In genomic region chr6:130269969-130270635, GRCh38 we compare ENCODE assay signal across 17 cellular contexts. TPM values are rescaled to one million over a fixed set of nuclear protein-coding genes. Genes with fewer than 3 reads are reported as not detected.
DNase-seq lines count a peak whose midpoint lies in the region; ATAC-seq and TF ChIP-seq lines count a peak whose summit lies in the region.
"Had no signal": no experiment of that assay in that cellular context is flagged by ENCODE, and none has a peak within 500 bp of the region (broad histone marks: within the 10 kb centered on the region; RNA-seq: fewer than 3 reads in every experiment).

No MANE protein-coding gene starts in this region.

- H3K9me3 ChIP-seq in mammary epithelial cell (replicated peaks; ENCODE audit: insufficient read depth, low read length), result peaks cover 4% of the 10 kb centered on the region
- H3K9me3 ChIP-seq in breast epithelium, result peaks cover 6 to 15% of the 10 kb centered on the region in 2 donors
- no peaks in the 10 kb centered on the region for H3K9me3 ChIP-seq in hepatocyte (ENCODE audit: low read depth)
- H3K9me3 ChIP-seq: SJSA1 had no signal

- H3K4me1 Mint-ChIP-seq in stimulated activated effector memory CD8-positive, alpha-beta T cell treated with anti-CD3 and anti-CD28 coated beads, Interleukin-12 subunit alpha, Interleukin-12 subunit beta, amount 100 ng/mL, for 72 hours, result peaks cover 21% of the 10 kb centered on the region
- H3K4me1 Mint-ChIP-seq in Calu3 (ENCODE audit: low read depth, unreplicated experiment), result no peaks in the 10 kb centered on the region
- H3K4me1 Mint-ChIP-seq: activated naive CD8-positive, alpha-beta T cell treated with anti-CD3 and anti-CD28 coated beads for 36 hours; GM23338 had no signal

- no peak overlapping the region for H3K4me3 ChIP-seq in mammary epithelial cell (replicated peaks in 1 of 3; ENCODE audit: insufficient read depth in 1 of 3, low read depth in 2 of 3, low read length in 3 of 3)
- no peak overlapping the region for H3K4me3 ChIP-seq in breast epithelium
- no peak overlapping the region for H3K4me3 ChIP-seq in hepatocyte
- H3K4me3 ChIP-seq: GM23338, lung, SJSA1, spleen had no signal

- dilution Hi-C loops in mammary epithelial cell (cut with HindIII; ENCODE audit: low sequenced_read_pairs), result no loop called here

- H3K27me3 Mint-ChIP-seq in Calu3 (ENCODE audit: unreplicated experiment), result no peaks in the 10 kb centered on the region
- H3K27me3 Mint-ChIP-seq: activated naive CD8-positive, alpha-beta T cell treated with anti-CD3 and anti-CD28 coated beads for 36 hours had no signal

- DNase-seq in mammary epithelial cell (peak; percentile 1), breast epithelium (ENCODE audit: low spot score in 2 of 2) (no peak), Calu3 (no peak), hepatocyte (ENCODE audit: low spot score) (no peak)
- no peak for DNase-seq in stimulated activated effector memory CD8-positive, alpha-beta T cell treated with anti-CD3 and anti-CD28 coated beads, Interleukin-12 subunit alpha, Interleukin-12 subunit beta, amount 100 ng/mL, for 72 hours (ENCODE audit: low spot score in 2 of 2)
- DNase-seq in activated naive CD4-positive, alpha-beta T cell (lab: John Stamatoyannopoulos, UW), result no peak
- DNase-seq: activated naive CD8-positive, alpha-beta T cell treated with anti-CD3 and anti-CD28 coated beads for 36 hours; cerebellar nuclear complex; NCI-H69; occipital lobe; spleen had no signal

- H3K4me1 ChIP-seq in mammary epithelial cell (ENCODE audit: insufficient read depth, low read length), result no peaks in the 10 kb centered on the region
- H3K4me1 ChIP-seq in breast epithelium, result no peaks in the 10 kb centered on the region
- H3K4me1 ChIP-seq in hepatocyte (ENCODE audit: insufficient read depth), result no peaks in the 10 kb centered on the region
- H3K4me1 ChIP-seq: SJSA1, spleen had no signal

- peak overlapping the region; percentile 1 for H3K27ac Mint-ChIP-seq in stimulated activated effector memory CD8-positive, alpha-beta T cell treated with anti-CD3 and anti-CD28 coated beads, Interleukin-12 subunit alpha, Interleukin-12 subunit beta, amount 100 ng/mL, for 72 hours
- no peak overlapping the region for H3K27ac Mint-ChIP-seq in Calu3 (ENCODE audit: unreplicated experiment)
- H3K27ac Mint-ChIP-seq: activated naive CD8-positive, alpha-beta T cell treated with anti-CD3 and anti-CD28 coated beads for 36 hours; GM23338 had no signal

- H3K9me3 Mint-ChIP-seq in stimulated activated effector memory CD8-positive, alpha-beta T cell treated with anti-CD3 and anti-CD28 coated beads, Interleukin-12 subunit alpha, Interleukin-12 subunit beta, amount 100 ng/mL, for 72 hours, result peaks cover 11% of the 10 kb centered on the region
- peaks cover 3% of the 10 kb centered on the region for H3K9me3 Mint-ChIP-seq in Calu3 (ENCODE audit: low read depth, unreplicated experiment)

- BruUV-seq in mammary epithelial cell (replicated peaks; lab: Mats Ljungman, UMichigan), result no TSS peak
- BruUV-seq in Calu3 (replicated peaks; lab: Mats Ljungman, UMichigan), result no TSS peak

- H3K4me3 Mint-ChIP-seq in stimulated activated effector memory CD8-positive, alpha-beta T cell treated with anti-CD3 and anti-CD28 coated beads, Interleukin-12 subunit alpha, Interleukin-12 subunit beta, amount 100 ng/mL, for 72 hours, result no peak overlapping the region
- no peak overlapping the region for H3K4me3 Mint-ChIP-seq in Calu3 (ENCODE audit: low read depth, unreplicated experiment)
- H3K4me3 Mint-ChIP-seq: activated naive CD8-positive, alpha-beta T cell treated with anti-CD3 and anti-CD28 coated beads for 36 hours; GM23338 had no signal

- no peaks in the 10 kb centered on the region for H3K36me3 Mint-ChIP-seq in stimulated activated effector memory CD8-positive, alpha-beta T cell treated with anti-CD3 and anti-CD28 coated beads, Interleukin-12 subunit alpha, Interleukin-12 subunit beta, amount 100 ng/mL, for 72 hours
- no peaks in the 10 kb centered on the region for H3K36me3 Mint-ChIP-seq in Calu3 (ENCODE audit: insufficient read depth, unreplicated experiment)

- H2AFZ ChIP-seq in mammary epithelial cell (ENCODE audit: low read depth, low read length) (no peak overlapping the region), hepatocyte (no peak overlapping the region)
- H2AFZ ChIP-seq: GM23338 had no signal

- H3K27ac ChIP-seq in mammary epithelial cell (ENCODE audit: insufficient read depth, low read depth, low read length) (no peak overlapping the region), breast epithelium (no peak overlapping the region), hepatocyte (no peak overlapping the region)
- H3K27ac ChIP-seq: SJSA1, spleen had no signal

- H3K4me2 ChIP-seq in mammary epithelial cell (ENCODE audit: insufficient read depth, low read depth, low read length) (no peak overlapping the region), hepatocyte (no peak overlapping the region)
- H3K4me2 ChIP-seq: GM23338 had no signal

- H3K36me3 ChIP-seq in mammary epithelial cell (ENCODE audit: insufficient read depth, low read length) (no peaks in the 10 kb centered on the region), breast epithelium (no peaks in the 10 kb centered on the region), hepatocyte (replicated peaks; ENCODE audit: insufficient read depth, low read depth) (no peaks in the 10 kb centered on the region)
- H3K36me3 ChIP-seq: SJSA1, spleen had no signal

- no peak overlapping the region for H3K9ac ChIP-seq in mammary epithelial cell (ENCODE audit: insufficient read depth, low read length)

- CTCF ChIA-PET in mammary epithelial cell (lab: Charles Lee; ENCODE audit: low non-redundant PET) (no interaction called here), Calu3 (lab: Charles Lee) (no interaction called here)

- no peak for TF ChIP-seq CTCF in mammary epithelial cell (conservative IDR thresholded peaks at IDR 0.05 in 1 of 2, IDR thresholded peaks at IDR 0.05 in 1 of 2; ENCODE audit: extremely low read depth in 1 of 2, insufficient read depth in 1 of 2, low read depth in 1 of 2, low read length in 2 of 2)
- no peak for TF ChIP-seq CTCF in breast epithelium (IDR thresholded peaks at IDR 0.05)
- TF ChIP-seq CTCF in Calu3 (IDR thresholded peaks at IDR 0.05; ENCODE audit: unreplicated experiment), result no peak
- no peak for TF ChIP-seq CTCF in hepatocyte (IDR thresholded peaks at IDR 0.05; ENCODE audit: poor library complexity)

- intact Hi-C loops in mammary epithelial cell (cut with micrococcal nuclease), result no loop called here
- intact Hi-C loops in breast epithelium (cut with DNase I; ENCODE audit: low total_unique reads), result loop anchor here (5.0 kb wide), 1 partner anchor 748 kb away; no protein-coding TSS in a partner anchor
- intact Hi-C loops in Calu3 (cut with micrococcal nuclease; ENCODE audit: unreplicated experiment), result no loop called here

- in situ Hi-C loops in mammary epithelial cell (cut with MboI; ENCODE audit: low sequenced_read_pairs in 2 of 2), result no loop called here

- no peaks in the 10 kb centered on the region for H3K79me2 ChIP-seq in mammary epithelial cell (ENCODE audit: insufficient read depth, low read length)
- H3K79me2 ChIP-seq in hepatocyte, result no peaks in the 10 kb centered on the region

- ATAC-seq in GM21717 (IDR thresholded peaks at IDR 0.05; ENCODE audit: unreplicated experiment), result peak; percentile 95
- peak; percentile 69 for ATAC-seq in HG03159 (IDR thresholded peaks at IDR 0.05; ENCODE audit: unreplicated experiment)
- ATAC-seq in stimulated activated effector memory CD8-positive, alpha-beta T cell treated with anti-CD3 and anti-CD28 coated beads, Interleukin-12 subunit alpha, Interleukin-12 subunit beta, amount 100 ng/mL, for 72 hours, result peak; percentile 91
- ATAC-seq: esophagus mucosa, GM23338 had no signal

- 83% methylated on average over 3 of the region's 3 CpGs for WGBS in mammary epithelial cell (ENCODE audit: low coverage, missing lambda C conversion rate)
- 99% methylated on average over 3 of the region's 3 CpGs for whole genome bisulfite sequencing in hepatocyte (ENCODE audit: low lambda C conversion rate, missing lambda C conversion rate)

- H4K20me1 ChIP-seq in mammary epithelial cell (ENCODE audit: insufficient read depth, low read length), result no peaks in the 10 kb centered on the region
- no peaks in the 10 kb centered on the region for H4K20me1 ChIP-seq in hepatocyte (ENCODE audit: insufficient read depth, poor library complexity, severe bottlenecking)

- H3K27me3 ChIP-seq in mammary epithelial cell (ENCODE audit: insufficient read depth, low read length), result no peaks in the 10 kb centered on the region
- H3K27me3 ChIP-seq in breast epithelium, result no peaks in the 10 kb centered on the region
- H3K27me3 ChIP-seq in hepatocyte, result no peaks in the 10 kb centered on the region
- H3K27me3 ChIP-seq: SJSA1, spleen had no signal

- H3K9me2 ChIP-seq in hepatocyte (replicated peaks; ENCODE audit: insufficient read depth), result no peaks in the 10 kb centered on the region

- no peak for TF ChIP-seq POLR2A in breast epithelium (IDR thresholded peaks at IDR 0.05)

RNA-seq across cellular contexts. Expression of gene SAMD3, which starts 47.4 kb away (rescaled TPM):
- total RNA-seq in mammary epithelial cell (not detected), breast epithelium (1 to 10 TPM in 2 of 3 donors, under 1 TPM in 1; 0.33 to 2.1 (median 1.2) TPM), Calu3 (2022) (not detected in 2 replicates), hepatocyte (0.28 and 2.2 TPM in 2 replicates)
- polyA plus RNA-seq in mammary epithelial cell (0.29 TPM), hepatocyte (0.13 and 0.81 TPM in 2 replicates)
- not detected for polyA minus RNA-seq in mammary epithelial cell
